In genomic region chr13:66399873-66400272, GRCh38 we compare ENCODE assay signal across 6 cellular contexts.
"Had no signal": no experiment of that assay in that cellular context is flagged by ENCODE, and none has a peak within 500 bp of the region (broad histone marks: within the 10 kb centered on the region; RNA-seq: fewer than 3 reads in every experiment).

No MANE protein-coding gene starts in this region.

- ATAC-seq: HCT116 had no signal

- H3K36me3 ChIP-seq: HAP-1 had no signal

- H3K9me3 ChIP-seq: HAP-1 had no signal

- H3K4me3 ChIP-seq: HAP-1 had no signal

- H3K4me1 ChIP-seq: HAP-1 had no signal

- H3K9me3 Mint-ChIP-seq: HFFc6 had no signal

- DNase-seq: GOT3, H7, HFFc6, IMR-90 had no signal

- H3K27ac Mint-ChIP-seq: HFFc6 had no signal

- H3K4me3 Mint-ChIP-seq: HFFc6 had no signal
